15 cellular contexts compared by ENCODE assay signal in genomic region chr21:33289199-33289819, GRCh38. TPM values are rescaled to one million over a fixed set of nuclear protein-coding genes. Genes with fewer than 3 reads are reported as not detected.
DNase-seq lines count a peak whose midpoint lies in the region; ATAC-seq, FAIRE-seq and TF ChIP-seq lines count a peak whose summit lies in the region.
"Had no signal": no experiment of that assay in that cellular context is flagged by ENCODE, and none has a peak within 500 bp of the region (broad histone marks: within the 10 kb centered on the region; RNA-seq: fewer than 3 reads in every experiment).

No MANE protein-coding gene starts in this region.

- H3K9me3 Mint-ChIP-seq in nephron: no peaks in the 10 kb centered on the region
- H3K9me3 Mint-ChIP-seq: activated naive CD4-positive, alpha-beta T cell treated with anti-CD3 and anti-CD28 coated beads for 36 hours; neural progenitor cell had no signal

- H3K27ac ChIP-seq in BLaER1 (peak overlapping the region; percentile 10; the same call in 1 of the 2 replicates), IMR-90 (ENCODE audit: insufficient read depth, low read length) (no peak overlapping the region)
- H3K27ac ChIP-seq: neural progenitor cell, SK-N-MC had no signal

- H2BK120ac ChIP-seq in IMR-90 (ENCODE audit: low read depth, low read length): peak overlapping the region; percentile 46

- WGBS in IMR-90 (ENCODE audit: extremely low coverage in 2 of 2, insufficient read length in 1 of 2), 2 experiments: 100% methylated on average over 1 of the region's 11 CpGs; no CpG with 5 or more reads in 1 of the 2 experiments

- no peak overlapping the region for H3K56ac ChIP-seq in IMR-90 (ENCODE audit: extremely low read depth, insufficient read depth, low read length)

- no peaks in the 10 kb centered on the region for H3K27me3 Mint-ChIP-seq in nephron (ENCODE audit: low read depth)

- TF ChIP-seq RAD21 in IMR-90 (IDR thresholded peaks at IDR 0.05; ENCODE audit: low read length): no peak

- FAIRE-seq in H54 (lab: Jason Lieb, UNC) (no peak), RCC 7860 (lab: Jason Lieb, UNC) (no peak)
- FAIRE-seq: small intestine had no signal

- H4K20me1 ChIP-seq in BLaER1: no peaks in the 10 kb centered on the region
- H4K20me1 ChIP-seq in IMR-90 (ENCODE audit: insufficient read depth, low read length): no peaks in the 10 kb centered on the region; the same call in 1 of the 2 replicates

- H2BK15ac ChIP-seq in IMR-90 (ENCODE audit: low read depth, low read length): peak overlapping the region; percentile 21; the same call in 1 of the 3 replicates

- H3K9ac ChIP-seq in BLaER1 (no peak overlapping the region), IMR-90 (ENCODE audit: low read depth, low read length) (no peak overlapping the region)
- H3K9ac ChIP-seq: neural progenitor cell had no signal

- intact Hi-C loops in IMR-90 (cut with micrococcal nuclease): no loop called here

- DNase-seq in IMR-90 (peak; percentile 47), dermis blood vessel endothelial cell (peak; percentile 42), H54 (ENCODE audit: insufficient read length, low spot score) (no peak), SKM-1 treated with dmso at 0.1 percent for 144 hours (lab: John Stamatoyannopoulos, UW; ENCODE audit: unreplicated experiment) (no peak), RCC 7860 (ENCODE audit: low spot score) (no peak)
- DNase-seq: activated naive CD4-positive, alpha-beta T cell treated with anti-CD3 and anti-CD28 coated beads for 36 hours; central memory CD4-positive, alpha-beta T cell; left colon; NCI-H2107; small intestine had no signal

- no peak overlapping the region for H3K4me3 Mint-ChIP-seq in nephron
- H3K4me3 Mint-ChIP-seq: activated naive CD4-positive, alpha-beta T cell treated with anti-CD3 and anti-CD28 coated beads for 36 hours; neural progenitor cell had no signal

- H3K4ac ChIP-seq in IMR-90 (ENCODE audit: low read depth, low read length): peak overlapping the region; percentile 19; the same call in 1 of the 2 replicates

- peaks cover 17% of the 10 kb centered on the region; the same call in 1 of the 2 replicates for H3K9me1 ChIP-seq in IMR-90 (ENCODE audit: insufficient read depth, low read length)

- 0 out of 2 replicates have a peak overlapping the region, but pooled peaks have one; percentile 3 for H3K23ac ChIP-seq in IMR-90 (ENCODE audit: low read depth, low read length)

- H3K9me3 ChIP-seq in BLaER1 (no peaks in the 10 kb centered on the region), IMR-90 (ENCODE audit: control insufficient read depth, insufficient read depth, low read length) (no peaks in the 10 kb centered on the region)

- H3K4me3 ChIP-seq in BLaER1 (no peak overlapping the region), IMR-90 (ENCODE audit: insufficient read depth, low read depth, low read length) (no peak overlapping the region)
- H3K4me3 ChIP-seq: neural progenitor cell, SK-N-MC had no signal

- peak overlapping the region; percentile 85 for H3K14ac ChIP-seq in IMR-90 (replicated peaks; ENCODE audit: low read depth, low read length)

- peak; percentile 50 for ATAC-seq in IMR-90 (ENCODE audit: low read depth)
- ATAC-seq in GM19397 (IDR thresholded peaks at IDR 0.05; ENCODE audit: unreplicated experiment): no peak
- ATAC-seq: left colon had no signal

- CTCF ChIA-PET in IMR-90 (lab: Yijun Ruan, JAX): interaction anchor here (0.6 to 0.7 kb wide), 2 partner anchors 36 to 303 kb away, joined by 3 to 4 read pairs; partner anchors contain the start of gene IFNAR1

- H2BK20ac ChIP-seq in IMR-90 (ENCODE audit: low read depth, low read length): no peak overlapping the region

- H2BK5ac ChIP-seq in IMR-90 (ENCODE audit: low read depth, low read length, poor library complexity, severe bottlenecking): no peak overlapping the region

- TF ChIP-seq CTCF in IMR-90 (conservative IDR thresholded peaks at IDR 0.05; ENCODE audit: low read depth, low read length) (no peak), nephron (IDR thresholded peaks at IDR 0.05; ENCODE audit: unreplicated experiment in 3 of 3) (no peak)

- BruUV-seq in IMR-90 (replicated peaks; lab: Mats Ljungman, UMichigan): no TSS peak

- peaks cover 35% of the 10 kb centered on the region for H3K4me1 ChIP-seq in BLaER1
- peaks cover 7% of the 10 kb centered on the region for H3K4me1 ChIP-seq in IMR-90 (ENCODE audit: control insufficient read depth, insufficient read depth, low read length)
- H3K4me1 ChIP-seq: neural progenitor cell had no signal

- dilution Hi-C loops in IMR-90 (cut with HindIII; ENCODE audit: low sequenced_read_pairs, unreplicated experiment): no loop called here

- POLR2A ChIA-PET in IMR-90 (lab: Charles Lee; ENCODE audit: unreplicated experiment): no interaction called here

- peaks cover 35% of the 10 kb centered on the region for H3K4me1 Mint-ChIP-seq in nephron

- in situ Hi-C loops in IMR-90 (cut with MboI; ENCODE audit: low sequenced_read_pairs): no loop called here

- no peak overlapping the region for H3K18ac ChIP-seq in IMR-90 (ENCODE audit: low read depth, low read length)

- H4K8ac ChIP-seq in IMR-90 (ENCODE audit: low read depth in 2 of 2, low read length in 2 of 2): peak overlapping the region in 1 of 2 experiments; percentile 56; a peak in 1 of 4 replicates

- peak overlapping the region; percentile 20; the same call in 1 of the 2 replicates for H2AK5ac ChIP-seq in IMR-90 (ENCODE audit: low read depth, low read length)

- H4K5ac ChIP-seq in IMR-90 (ENCODE audit: low read depth, low read length): no peak overlapping the region

- H3K4me2 ChIP-seq in BLaER1 (peak overlapping the region; percentile 78), IMR-90 (ENCODE audit: low read depth, low read length) (no peak overlapping the region)
- H3K4me2 ChIP-seq: neural progenitor cell had no signal

- H3K27me3 ChIP-seq in BLaER1: no peaks in the 10 kb centered on the region
- H3K27me3 ChIP-seq in IMR-90 (ENCODE audit: control insufficient read depth, insufficient read depth, low read length): no peaks in the 10 kb centered on the region
- H3K27me3 ChIP-seq: neural progenitor cell had no signal

- H2AFZ ChIP-seq in IMR-90 (replicated peaks; ENCODE audit: low read length, poor library complexity): peak overlapping the region; percentile 78
- H2AFZ ChIP-seq: neural progenitor cell had no signal

- H3K36me3 ChIP-seq in BLaER1: peaks cover 80% of the 10 kb centered on the region
- H3K36me3 ChIP-seq in IMR-90 (ENCODE audit: control insufficient read depth, insufficient read depth, low read length): peaks cover 24% of the 10 kb centered on the region
- H3K36me3 ChIP-seq: neural progenitor cell had no signal

- no peak for TF ChIP-seq POLR2A in IMR-90 (IDR thresholded peaks at IDR 0.05; ENCODE audit: low read depth, low read length)
- TF ChIP-seq POLR2A in H54 (IDR thresholded peaks at IDR 0.05; ENCODE audit: low read depth, low read length): no peak

- H3K27ac Mint-ChIP-seq in nephron: peak overlapping the region; percentile 98 to 99 (median 99)
- H3K27ac Mint-ChIP-seq: activated naive CD4-positive, alpha-beta T cell treated with anti-CD3 and anti-CD28 coated beads for 36 hours; neural progenitor cell had no signal

- no peaks in the 10 kb centered on the region; a peak in 1 of 4 replicates for H3K79me1 ChIP-seq in IMR-90 (ENCODE audit: low read depth in 1 of 2, low read length in 2 of 2)

- peak overlapping the region; percentile 35; the same call in 1 of the 2 replicates for H4K91ac ChIP-seq in IMR-90 (ENCODE audit: insufficient read depth, low read depth, low read length)

- peak overlapping the region; percentile 63 for H2AK9ac ChIP-seq in IMR-90 (replicated peaks; ENCODE audit: low read depth, low read length, poor library complexity)

- H3K36me3 Mint-ChIP-seq in nephron (ENCODE audit: low read depth): peaks cover 22% of the 10 kb centered on the region

TF ChIP-seq in IMR-90, 13 proteins besides CTCF, POLR2A, EP300 and RAD21:
- TF ChIP-seq, protein P1, sequence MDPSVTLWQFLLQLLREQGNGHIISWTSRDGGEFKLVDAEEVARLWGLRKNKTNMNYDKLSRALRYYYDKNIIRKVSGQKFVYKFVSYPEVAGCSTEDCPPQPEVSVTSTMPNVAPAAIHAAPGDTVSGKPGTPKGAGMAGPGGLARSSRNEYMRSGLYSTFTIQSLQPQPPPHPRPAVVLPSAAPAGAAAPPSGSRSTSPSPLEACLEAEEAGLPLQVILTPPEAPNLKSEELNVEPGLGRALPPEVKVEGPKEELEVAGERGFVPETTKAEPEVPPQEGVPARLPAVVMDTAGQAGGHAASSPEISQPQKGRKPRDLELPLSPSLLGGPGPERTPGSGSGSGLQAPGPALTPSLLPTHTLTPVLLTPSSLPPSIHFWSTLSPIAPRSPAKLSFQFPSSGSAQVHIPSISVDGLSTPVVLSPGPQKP (IDR thresholded peaks at IDR 0.05; ENCODE audit: borderline replicate concordance, low read depth, low read length): no peak
- TF ChIP-seq CHD1 (IDR thresholded peaks at IDR 0.05; ENCODE audit: low read depth, low read length): no peak
- no peak for TF ChIP-seq BHLHE40 (IDR thresholded peaks at IDR 0.05; ENCODE audit: low read depth, low read length)
- no peak for TF ChIP-seq MXI1 (IDR thresholded peaks at IDR 0.05; ENCODE audit: borderline replicate concordance, low read depth, low read length)
- peak; percentile 36; the same call in 1 of the 2 replicates for TF ChIP-seq MAZ (IDR thresholded peaks at IDR 0.05; ENCODE audit: borderline replicate concordance, low read depth, low read length)
- TF ChIP-seq FOS (IDR thresholded peaks at IDR 0.05; ENCODE audit: low read depth, low read length): no peak
- TF ChIP-seq RFX5 (IDR thresholded peaks at IDR 0.05; ENCODE audit: low read depth, low read length): no peak
- TF ChIP-seq CEBPB (IDR thresholded peaks at IDR 0.05; ENCODE audit: low read depth, low read length): no peak

RNA-seq across cellular contexts. Expression of gene IL10RB, which starts 23.1 kb away (rescaled TPM):
- total RNA-seq in IMR-90 (2012; rRNA removed) (40.8 and 45.2 TPM in 2 replicates), dermis blood vessel endothelial cell (55.0 and 55.5 TPM in 2 replicates)
- polyA plus RNA-seq in IMR-90 (2012; rRNA removed): 19.0 and 20.1 TPM in 2 replicates
- polyA plus RNA-seq in IMR-90 (2012; cell fraction: cytosol; rRNA removed): 14.0 and 20.3 TPM in 2 replicates
- 4.2 and 13.3 TPM in 2 replicates for polyA plus RNA-seq in IMR-90 (2012; cell fraction: nucleus; rRNA removed; ENCODE audit: low replicate concordance)

RNA-seq across cellular contexts. Expression of gene IFNAR1, which starts 35.5 kb away (rescaled TPM):
- total RNA-seq in IMR-90 (2012; rRNA removed) (9.9 and 12.8 TPM in 2 replicates), dermis blood vessel endothelial cell (22.3 and 40.3 TPM in 2 replicates)
- 5.9 and 7.8 TPM in 2 replicates for polyA plus RNA-seq in IMR-90 (2012; rRNA removed)
- polyA plus RNA-seq in IMR-90 (2012; cell fraction: cytosol; rRNA removed): 5.6 and 7.5 TPM in 2 replicates
- 1.5 and 2.8 TPM in 2 replicates for polyA plus RNA-seq in IMR-90 (2012; cell fraction: nucleus; rRNA removed; ENCODE audit: low replicate concordance)

RNA-seq across cellular contexts. Expression of gene IFNAR2, which starts 59.6 kb away (rescaled TPM):
- total RNA-seq in IMR-90 (2012; rRNA removed) (6.3 and 7.2 TPM in 2 replicates), dermis blood vessel endothelial cell (12.4 and 19.4 TPM in 2 replicates)
- polyA plus RNA-seq in IMR-90 (2012; rRNA removed): 10.9 and 13.9 TPM in 2 replicates
- 4.7 and 5.3 TPM in 2 replicates for polyA plus RNA-seq in IMR-90 (2012; cell fraction: cytosol; rRNA removed)
- polyA plus RNA-seq in IMR-90 (2012; cell fraction: nucleus; rRNA removed; ENCODE audit: low replicate concordance): 3.4 and 12.2 TPM in 2 replicates

Comparison
In these comparisons a context has a peak if more than half of its experiments do, and no peak if none do; other contexts are left out.
1. DNase-seq: peak in IMR-90 (single experiment) and dermis blood vessel endothelial cell (single experiment); none in H54 (single experiment), SKM-1 treated with dmso at 0.1 percent for 144 hours (single experiment) and RCC 7860 (single experiment).